Comparison of ENCODE assay signal across 4 cellular contexts in the genomic region with DNA sequence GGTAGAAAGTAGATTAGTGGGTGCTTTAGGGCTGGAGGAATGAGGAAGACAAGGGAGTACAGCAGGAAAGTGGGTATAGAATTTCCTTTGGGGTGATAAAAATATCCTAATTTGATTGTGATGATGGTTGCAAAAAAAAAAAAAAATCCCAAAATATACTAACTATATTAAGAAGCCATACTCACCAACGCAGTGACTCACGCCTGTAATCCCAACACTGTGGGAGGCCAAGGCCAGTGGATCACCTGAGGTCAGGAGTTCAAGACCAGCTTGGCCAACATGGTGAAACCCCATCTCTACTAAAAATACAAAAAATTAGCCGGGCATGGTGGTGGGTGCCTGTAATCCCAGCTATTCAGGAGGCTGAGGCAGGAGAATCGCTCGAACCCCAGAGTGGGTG.
A peak's percentile ranks its signal among the peaks of the same experiment; 100 is the strongest.
DNase-seq lines count a peak whose midpoint lies in the region; ATAC-seq, FAIRE-seq and TF ChIP-seq lines count a peak whose summit lies in the region.
"Not testable (repeated sequence)": the region's sequence is repeated elsewhere in the genome, so short reads cannot be mapped to it uniquely, and the experiment has no call there.

No MANE protein-coding gene starts in this region.

- H3K9ac ChIP-seq in K562 (ENCODE audit: insufficient read depth in 1 of 2, low read depth in 2 of 2, low read length in 2 of 2) = not testable (repeated sequence)

- H3K4me3 Mint-ChIP-seq in Caco-2 (ENCODE audit: unreplicated experiment); nephron progenitor cell: not testable (repeated sequence)

- H3K9me1 ChIP-seq in K562 (ENCODE audit: control insufficient read depth, insufficient read depth, low read length) = not testable (repeated sequence)

- FAIRE-seq in K562 (lab: Jason Lieb, UNC) = not testable (repeated sequence)

- TF ChIP-seq EP300 in K562 (IDR thresholded peaks at IDR 0.05; ENCODE audit: low read length) = not testable (repeated sequence)

- H3K4me3 ChIP-seq in Caco-2 (ENCODE audit: low read depth, low read length); MG63; K562: not testable (repeated sequence)

- ATAC-seq in K562 = not testable (repeated sequence)

- CTCF ChIA-PET in Caco-2 (lab: Charles Lee); K562 (lab: Yijun Ruan, JAX; ENCODE audit: low intra/inter-chr PET ratio): not testable (repeated sequence)

- H3K4me2 ChIP-seq in K562 (ENCODE audit: insufficient read depth, low read length) = not testable (repeated sequence)

- H3K27ac ChIP-seq in K562 (ENCODE audit: extremely low read depth, low read depth, low read length) = not testable (repeated sequence)

- not testable (repeated sequence) for H3K79me2 ChIP-seq in K562 (ENCODE audit: control insufficient read depth, insufficient read depth, low read length)

- not testable (repeated sequence) for H4K20me1 ChIP-seq in K562 (replicated peaks; ENCODE audit: control insufficient read depth, insufficient read depth, low read length)

- H3K27me3 Mint-ChIP-seq in Caco-2 (ENCODE audit: insufficient read depth, unreplicated experiment); nephron progenitor cell (ENCODE audit: low read depth, poor library complexity): not testable (repeated sequence)

- H3K9me3 ChIP-seq in Caco-2; MG63; K562 (replicated peaks; ENCODE audit: control insufficient read depth, insufficient read depth, low read depth, low read length): not testable (repeated sequence)

- H3K36me3 ChIP-seq in Caco-2 (ENCODE audit: control insufficient read depth, insufficient read depth, low read length); K562 (ENCODE audit: control insufficient read depth, insufficient read depth, low read length): not testable (repeated sequence)
- H3K36me3 ChIP-seq in MG63 = peaks cover 14% of the 10 kb centered on the region

- not testable (repeated sequence) for DNase-seq in Caco-2; K562 (ENCODE audit: extremely low read depth in 1 of 4, low spot score in 3 of 4); nephron progenitor cell
- peak; percentile 22 for DNase-seq in MG63

- not testable (repeated sequence) for H3K9me3 Mint-ChIP-seq in Caco-2 (ENCODE audit: unreplicated experiment); nephron progenitor cell

- not testable (repeated sequence) for BruUV-seq in Caco-2 (replicated peaks; lab: Mats Ljungman, UMichigan); K562 (replicated peaks; lab: Mats Ljungman, UMichigan)

- H3K27me3 ChIP-seq in Caco-2 (replicated peaks; ENCODE audit: control insufficient read depth, insufficient read depth, low read length); MG63: not testable (repeated sequence)
- H3K27me3 ChIP-seq in K562 (ENCODE audit: control insufficient read depth in 2 of 2, insufficient read depth in 2 of 2, low read length in 2 of 2) = peaks cover 24 to 44% of the 10 kb centered on the region in 2 experiments; a peak in 4 of 5 replicates

- H2AFZ ChIP-seq in K562 (ENCODE audit: low read depth, low read length) = not testable (repeated sequence)

- TF ChIP-seq CTCF in Caco-2 (IDR thresholded peaks at IDR 0.05; ENCODE audit: insufficient read depth in 1 of 2, low read depth in 1 of 2, low read length in 1 of 2, severe bottlenecking in 1 of 2, unreplicated experiment in 1 of 2); K562 (IDR thresholded peaks at IDR 0.05 in 2 of 3, conservative IDR thresholded peaks at IDR 0.05 in 1 of 3; ENCODE audit: insufficient read depth in 2 of 3, low read depth in 1 of 3, low read length in 3 of 3); nephron progenitor cell (IDR thresholded peaks at IDR 0.05): not testable (repeated sequence)

- not testable (repeated sequence) for TF ChIP-seq POLR2A in K562 (conservative IDR thresholded peaks at IDR 0.05)

- POLR2A ChIA-PET in Caco-2 (lab: Charles Lee) = not testable (repeated sequence)
- POLR2A ChIA-PET in K562 (lab: Yijun Ruan, JAX) = interaction anchor here (0.6 kb wide), 1 partner anchor 83 kb away, joined by 4 read pairs; no protein-coding TSS in a partner anchor

- H3K4me1 ChIP-seq in Caco-2 = peaks cover 31% of the 10 kb centered on the region
- not testable (repeated sequence) for H3K4me1 ChIP-seq in K562 (replicated peaks in 1 of 2; ENCODE audit: control insufficient read depth in 2 of 2, insufficient read depth in 2 of 2, low read length in 2 of 2)

- WGBS in K562 (ENCODE audit: insufficient coverage, low coverage, missing lambda C conversion rate) = 7% methylated on average over 5 of the region's 5 CpGs

- H3K36me3 Mint-ChIP-seq in Caco-2 (ENCODE audit: insufficient read depth, unreplicated experiment) (peaks cover 57% of the 10 kb centered on the region), nephron progenitor cell (ENCODE audit: low read depth) (peaks cover 37% of the 10 kb centered on the region)

- intact Hi-C loops in Caco-2 (cut with micrococcal nuclease; ENCODE audit: unreplicated experiment) = loop anchor here (1.0 kb wide), 1 partner anchor 254 kb away; no protein-coding TSS in a partner anchor
- intact Hi-C loops in K562 (cut with micrococcal nuclease) = not testable (repeated sequence)

- H3K27ac Mint-ChIP-seq in Caco-2 (ENCODE audit: unreplicated experiment) (peak overlapping the region; percentile 34), nephron progenitor cell (peak overlapping the region; percentile 45)

- H3K4me1 Mint-ChIP-seq in Caco-2 (ENCODE audit: low read depth, unreplicated experiment) = peaks cover 25% of the 10 kb centered on the region
- H3K4me1 Mint-ChIP-seq in nephron progenitor cell = peaks cover 59% of the 10 kb centered on the region

- in situ Hi-C loops in K562 (cut with MboI) = not testable (repeated sequence)

- TF ChIP-seq RAD21 in K562 (CRISPR knock-in tag; conservative IDR thresholded peaks at IDR 0.05 in 1 of 2, IDR thresholded peaks at IDR 0.05 in 1 of 2) = not testable (repeated sequence)

TF ChIP-seq in K562, 482 proteins besides CTCF, POLR2A, EP300 and RAD21:
- TF ChIP-seq ZNF316 (IDR thresholded peaks at IDR 0.05) = 0 out of 2 replicates have a peak, but pooled peaks have one; percentile 22
